ENCODE assay signal across 1 cellular context in the genomic region with DNA sequence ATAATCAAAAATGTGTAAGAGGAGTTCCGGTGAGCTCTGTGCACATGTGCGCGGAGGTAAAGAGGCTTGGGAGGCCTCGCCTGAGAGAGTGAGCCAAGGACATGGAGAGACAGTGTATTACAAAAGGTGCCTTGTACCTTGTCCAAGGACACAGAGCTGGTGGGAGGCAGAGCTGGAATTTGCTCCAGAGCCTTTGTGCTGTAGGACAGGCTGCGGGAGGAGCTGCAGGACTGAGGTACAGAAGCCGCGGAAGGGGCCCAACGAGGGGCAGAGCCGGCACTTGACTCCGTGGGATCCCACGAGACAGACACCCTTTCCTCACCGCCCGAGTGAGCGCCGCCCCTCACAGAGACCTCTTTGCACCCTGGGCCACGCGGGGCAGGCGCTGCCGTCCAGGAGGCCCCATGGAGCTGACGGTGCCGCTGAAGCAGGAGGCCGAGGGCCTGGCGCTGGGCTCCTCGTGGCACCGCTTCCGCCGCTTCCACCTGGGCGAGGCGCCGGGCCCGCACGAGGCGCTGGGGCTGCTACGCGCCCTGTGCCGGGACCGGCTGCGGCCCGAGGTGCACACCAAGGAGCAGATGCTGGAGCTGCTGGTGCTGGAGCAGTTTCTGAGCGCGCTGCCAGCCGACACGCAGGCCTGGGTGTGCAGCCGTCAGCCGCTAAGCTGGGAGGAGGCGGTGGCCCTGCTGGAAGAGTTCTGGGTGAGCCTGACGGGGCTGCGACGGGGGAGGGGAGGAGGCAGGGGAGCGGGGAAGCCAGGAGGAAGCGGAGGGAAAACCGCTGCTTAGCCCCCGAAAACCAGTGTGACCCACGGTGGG.
TF ChIP-seq lines count a peak whose summit lies in the region.

No MANE protein-coding gene starts in this region.

TF ChIP-seq in GM12878, 131 proteins besides CTCF, POLR2A, EP300 and RAD21 (continued from another document):
- TF ChIP-seq REST (IDR thresholded peaks at IDR 0.05; ENCODE audit: low read depth, low read length) = no peak
- TF ChIP-seq FOS (IDR thresholded peaks at IDR 0.05; ENCODE audit: borderline replicate concordance, extremely low read depth, insufficient read length) = no peak
- TF ChIP-seq HDAC2 (IDR thresholded peaks at IDR 0.05) = no peak
- TF ChIP-seq ZNF687 (IDR thresholded peaks at IDR 0.05) = no peak
- TF ChIP-seq, protein P1, sequence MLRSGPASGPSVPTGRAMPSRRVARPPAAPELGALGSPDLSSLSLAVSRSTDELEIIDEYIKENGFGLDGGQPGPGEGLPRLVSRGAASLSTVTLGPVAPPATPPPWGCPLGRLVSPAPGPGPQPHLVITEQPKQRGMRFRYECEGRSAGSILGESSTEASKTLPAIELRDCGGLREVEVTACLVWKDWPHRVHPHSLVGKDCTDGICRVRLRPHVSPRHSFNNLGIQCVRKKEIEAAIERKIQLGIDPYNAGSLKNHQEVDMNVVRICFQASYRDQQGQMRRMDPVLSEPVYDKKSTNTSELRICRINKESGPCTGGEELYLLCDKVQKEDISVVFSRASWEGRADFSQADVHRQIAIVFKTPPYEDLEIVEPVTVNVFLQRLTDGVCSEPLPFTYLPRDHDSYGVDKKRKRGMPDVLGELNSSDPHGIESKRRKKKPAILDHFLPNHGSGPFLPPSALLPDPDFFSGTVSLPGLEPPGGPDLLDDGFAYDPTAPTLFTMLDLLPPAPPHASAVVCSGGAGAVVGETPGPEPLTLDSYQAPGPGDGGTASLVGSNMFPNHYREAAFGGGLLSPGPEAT (IDR thresholded peaks at IDR 0.05; ENCODE audit: low read depth) = no peak
- no peak for TF ChIP-seq HDGF (IDR thresholded peaks at IDR 0.05)
- TF ChIP-seq IKZF1 (conservative IDR thresholded peaks at IDR 0.05) = no peak
- no peak for TF ChIP-seq NFXL1 (IDR thresholded peaks at IDR 0.05; ENCODE audit: borderline replicate concordance)
- no peak for TF ChIP-seq FOXM1 (IDR thresholded peaks at IDR 0.05; ENCODE audit: low read depth, low read length)
- TF ChIP-seq, protein P2, sequence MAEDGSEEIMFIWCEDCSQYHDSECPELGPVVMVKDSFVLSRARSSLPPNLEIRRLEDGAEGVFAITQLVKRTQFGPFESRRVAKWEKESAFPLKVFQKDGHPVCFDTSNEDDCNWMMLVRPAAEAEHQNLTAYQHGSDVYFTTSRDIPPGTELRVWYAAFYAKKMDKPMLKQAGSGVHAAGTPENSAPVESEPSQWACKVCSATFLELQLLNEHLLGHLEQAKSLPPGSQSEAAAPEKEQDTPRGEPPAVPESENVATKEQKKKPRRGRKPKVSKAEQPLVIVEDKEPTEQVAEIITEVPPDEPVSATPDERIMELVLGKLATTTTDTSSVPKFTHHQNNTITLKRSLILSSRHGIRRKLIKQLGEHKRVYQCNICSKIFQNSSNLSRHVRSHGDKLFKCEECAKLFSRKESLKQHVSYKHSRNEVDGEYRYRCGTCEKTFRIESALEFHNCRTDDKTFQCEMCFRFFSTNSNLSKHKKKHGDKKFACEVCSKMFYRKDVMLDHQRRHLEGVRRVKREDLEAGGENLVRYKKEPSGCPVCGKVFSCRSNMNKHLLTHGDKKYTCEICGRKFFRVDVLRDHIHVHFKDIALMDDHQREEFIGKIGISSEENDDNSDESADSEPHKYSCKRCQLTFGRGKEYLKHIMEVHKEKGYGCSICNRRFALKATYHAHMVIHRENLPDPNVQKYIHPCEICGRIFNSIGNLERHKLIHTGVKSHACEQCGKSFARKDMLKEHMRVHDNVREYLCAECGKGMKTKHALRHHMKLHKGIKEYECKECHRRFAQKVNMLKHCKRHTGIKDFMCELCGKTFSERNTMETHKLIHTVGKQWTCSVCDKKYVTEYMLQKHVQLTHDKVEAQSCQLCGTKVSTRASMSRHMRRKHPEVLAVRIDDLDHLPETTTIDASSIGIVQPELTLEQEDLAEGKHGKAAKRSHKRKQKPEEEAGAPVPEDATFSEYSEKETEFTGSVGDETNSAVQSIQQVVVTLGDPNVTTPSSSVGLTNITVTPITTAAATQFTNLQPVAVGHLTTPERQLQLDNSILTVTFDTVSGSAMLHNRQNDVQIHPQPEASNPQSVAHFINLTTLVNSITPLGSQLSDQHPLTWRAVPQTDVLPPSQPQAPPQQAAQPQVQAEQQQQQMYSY (CRISPR knock-in tag; IDR thresholded peaks at IDR 0.05) = no peak
